Comparison of ENCODE assay signal across 21 cellular contexts in genomic region chr2:207066784-207067460, GRCh38.
DNase-seq lines count a peak whose midpoint lies in the region; ATAC-seq, FAIRE-seq and TF ChIP-seq lines count a peak whose summit lies in the region.
"Had no signal": no experiment of that assay in that cellular context is flagged by ENCODE, and none has a peak within 500 bp of the region (broad histone marks: within the 10 kb centered on the region; RNA-seq: fewer than 3 reads in every experiment).

No MANE protein-coding gene starts in this region.

- no peak overlapping the region for H3K4me3 ChIP-seq in SK-N-SH (ENCODE audit: low read depth in 2 of 2, low read length in 1 of 2)
- H3K4me3 ChIP-seq in kidney (ENCODE audit: low read length in 2 of 2): no peak overlapping the region
- H3K4me3 ChIP-seq: mucosa of descending colon, upper lobe of right lung had no signal

- POLR2A ChIA-PET in SK-N-SH (lab: Yijun Ruan, JAX): interaction anchor here (1.2 to 1.7 kb wide), 5 partner anchors 21 to 99 kb away, joined by 3 to 7 read pairs (median 4); partner anchors contain the start of gene KLF7

- no peaks in the 10 kb centered on the region for H3K9me3 Mint-ChIP-seq in activated T-cell treated with anti-CD3 and anti-CD28 coated beads, Interleukin-2, amount 50 U/mL, for 4 hours
- H3K9me3 Mint-ChIP-seq: CD8-positive, alpha-beta T cell; stimulated activated naive CD8-positive, alpha-beta T cell treated with anti-CD3 and anti-CD28 coated beads, Interleukin-15, Interleukin-2, amounts not matched to agents 100 ng/mL and 50 ng/mL, for 24 hours; T-cell had no signal

- H3K4me3 Mint-ChIP-seq in activated T-cell treated with anti-CD3 and anti-CD28 coated beads, Interleukin-2, amount 50 U/mL, for 4 hours: no peak overlapping the region
- H3K4me3 Mint-ChIP-seq: CD8-positive, alpha-beta T cell; stimulated activated naive CD8-positive, alpha-beta T cell treated with anti-CD3 and anti-CD28 coated beads, Interleukin-15, Interleukin-2, amounts not matched to agents 100 ng/mL and 50 ng/mL, for 24 hours; T-cell had no signal

- no peak for ATAC-seq in SK-N-SH treated with all-trans-retinoic acid at 6 μM for 48 hours
- no peak for ATAC-seq in activated T-cell treated with anti-CD3 and anti-CD28 coated beads, Interleukin-2, amount 50 U/mL, for 4 hours
- ATAC-seq: CD8-positive, alpha-beta T cell; left colon; mucosa of descending colon; T-cell had no signal

- peaks cover 2% of the 10 kb centered on the region for H3K4me1 Mint-ChIP-seq in activated T-cell treated with anti-CD3 and anti-CD28 coated beads, Interleukin-2, amount 50 U/mL, for 4 hours (ENCODE audit: low read depth)

- H3F3A ChIP-seq in SK-N-SH (replicated peaks; ENCODE audit: insufficient read depth): no peaks in the 10 kb centered on the region

- no peak for TF ChIP-seq RAD21 in SK-N-SH (IDR thresholded peaks at IDR 0.05; ENCODE audit: low read length)

- DNase-seq in SK-N-SH (no peak), RPMI7951 (ENCODE audit: low read depth) (peak; percentile 16), kidney (no peak), superior temporal gyrus (ENCODE audit: extremely low spot score) (peak; percentile 73), NCI-H526 treated with DMSO at 0.1 percent for 48 hours (lab: John Stamatoyannopoulos, UW) (no peak), HK-2 (ENCODE audit: unreplicated experiment) (no peak)
- no peak for DNase-seq in activated T-cell treated with anti-CD3 and anti-CD28 coated beads, Interleukin-2, amount 50 U/mL, for 4 hours
- DNase-seq: activated CD4-positive, alpha-beta T cell treated with anti-CD3 and anti-CD28 coated beads, Interleukin-2, amount 50 U/mL, for 1 hour; CD8-positive, alpha-beta T cell; IMR-90; left colon; MM.1S; mucosa of descending colon; NCI-H2081 treated with DMSO at 0.1 percent for 48 hours; right cardiac atrium; T-cell; upper lobe of right lung had no signal

- H3K36me3 ChIP-seq in SK-N-SH (replicated peaks in 1 of 2; ENCODE audit: control insufficient read depth in 1 of 2, insufficient read depth in 2 of 2, low read length in 1 of 2) (no peaks in the 10 kb centered on the region), kidney (ENCODE audit: control insufficient read depth in 1 of 2, insufficient read depth in 2 of 2, low read length in 2 of 2) (no peaks in the 10 kb centered on the region)
- H3K36me3 ChIP-seq: upper lobe of right lung had no signal

- H3K27me3 Mint-ChIP-seq in activated T-cell treated with anti-CD3 and anti-CD28 coated beads, Interleukin-2, amount 50 U/mL, for 4 hours (ENCODE audit: low read depth): peaks cover 2% of the 10 kb centered on the region
- H3K27me3 Mint-ChIP-seq: stimulated activated naive CD8-positive, alpha-beta T cell treated with anti-CD3 and anti-CD28 coated beads, Interleukin-15, Interleukin-2, amounts not matched to agents 100 ng/mL and 50 ng/mL, for 24 hours had no signal

- H2AFZ ChIP-seq in SK-N-SH (ENCODE audit: low read depth): peak overlapping the region; percentile 13; the same call in 1 of the 2 replicates

- no peak for TF ChIP-seq EP300 in SK-N-SH (IDR thresholded peaks at IDR 0.05; ENCODE audit: borderline replicate concordance in 1 of 2, low read depth in 1 of 2, low read length in 1 of 2)

- H3K9ac ChIP-seq in SK-N-SH (no peak overlapping the region), kidney (ENCODE audit: low read length in 2 of 2) (no peak overlapping the region)

- H3K4me1 ChIP-seq in SK-N-SH (ENCODE audit: control insufficient read depth in 1 of 2, insufficient read depth in 2 of 2, low read depth in 1 of 2, low read length in 1 of 2): peaks cover 9 to 27% of the 10 kb centered on the region in 2 experiments; a peak in 2 of 4 replicates
- peaks cover 0 to 5% of the 10 kb centered on the region in 2 donors for H3K4me1 ChIP-seq in kidney (ENCODE audit: control insufficient read depth in 1 of 2, insufficient read depth in 1 of 2, low read depth in 1 of 2, low read length in 2 of 2)

- FAIRE-seq in kidney (lab: Jason Lieb, UNC): no peak
- FAIRE-seq: astrocyte, colon had no signal

- H3K27ac ChIP-seq in SK-N-SH (ENCODE audit: low read depth in 2 of 2, low read length in 1 of 2): peak overlapping the region in 1 of 2 experiments; percentile 92; a peak in 2 of 4 replicates
- peak overlapping the region; percentile 26 to 43 for H3K27ac ChIP-seq in kidney (ENCODE audit: low read depth in 2 of 2, low read length in 2 of 2)
- H3K27ac ChIP-seq: upper lobe of right lung had no signal

- TF ChIP-seq CTCF in SK-N-SH (IDR thresholded peaks at IDR 0.05) (no peak), kidney (IDR thresholded peaks at IDR 0.05; ENCODE audit: borderline replicate concordance, extremely low read depth, insufficient read depth) (no peak)

- no peaks in the 10 kb centered on the region for H3K36me3 Mint-ChIP-seq in activated T-cell treated with anti-CD3 and anti-CD28 coated beads, Interleukin-2, amount 50 U/mL, for 4 hours (ENCODE audit: insufficient read depth)
- H3K36me3 Mint-ChIP-seq: CD8-positive, alpha-beta T cell; T-cell had no signal

- H3K4me2 ChIP-seq in SK-N-SH: no peak overlapping the region

- H3K79me2 ChIP-seq in SK-N-SH (ENCODE audit: insufficient read depth): no peaks in the 10 kb centered on the region

- intact Hi-C loops in kidney (cut with DNase I): no loop called here

- no peaks in the 10 kb centered on the region for H4K20me1 ChIP-seq in SK-N-SH (ENCODE audit: insufficient read depth)

- no peaks in the 10 kb centered on the region for H3K9me3 ChIP-seq in SK-N-SH
- H3K9me3 ChIP-seq in kidney (ENCODE audit: control insufficient read depth in 1 of 2, low read length in 2 of 2): no peaks in the 10 kb centered on the region
- H3K9me3 ChIP-seq: mucosa of descending colon, upper lobe of right lung had no signal

- no peaks in the 10 kb centered on the region for H3K27me3 ChIP-seq in SK-N-SH (ENCODE audit: insufficient read depth)
- H3K27me3 ChIP-seq: upper lobe of right lung had no signal

- CTCF ChIA-PET in SK-N-SH (lab: Yijun Ruan, JAX): interaction anchor here (1.0 to 1.7 kb wide), 6 partner anchors 85 to 406 kb away, joined by 3 to 5 read pairs (median 4); no protein-coding TSS in a partner anchor

- H3K9me2 ChIP-seq in SK-N-SH: no peaks in the 10 kb centered on the region

- 42% methylated on average over 3 of the region's 3 CpGs for WGBS in SK-N-SH (ENCODE audit: low lambda C conversion rate)

TF ChIP-seq in SK-N-SH, 30 proteins besides CTCF, POLR2A, EP300 and RAD21 (continues in another document):
- TF ChIP-seq MEF2A (IDR thresholded peaks at IDR 0.05; ENCODE audit: borderline replicate concordance, low read depth) (no peak), TAF1 (IDR thresholded peaks at IDR 0.05; ENCODE audit: borderline replicate concordance, low read depth, low read length) (no peak), FOSL2 (IDR thresholded peaks at IDR 0.05; ENCODE audit: borderline replicate concordance, low read depth) (no peak), SMC3 (IDR thresholded peaks at IDR 0.05; ENCODE audit: low read depth, low read length) (no peak), JUND (IDR thresholded peaks at IDR 0.05) (no peak), USF2 (IDR thresholded peaks at IDR 0.05; ENCODE audit: borderline replicate concordance, low read depth, low read length) (no peak), RFX5 (IDR thresholded peaks at IDR 0.05; ENCODE audit: low read length) (no peak), POLR2AphosphoS5 (IDR thresholded peaks at IDR 0.05; ENCODE audit: low read depth, low read length) (no peak), GATA2 (CRISPR knock-in tag; IDR thresholded peaks at IDR 0.05) (no peak)

TF ChIP-seq in SK-N-SH treated with all-trans-retinoic acid at 6 μM for 48 hours, 23 proteins besides CTCF, POLR2A, EP300 and RAD21 (continues in another document):
- TF ChIP-seq ZNF565 (CRISPR knock-in tag; conservative IDR thresholded peaks at IDR 0.05; ENCODE audit: low read depth) (no peak), PATZ1 (CRISPR knock-in tag; IDR thresholded peaks at IDR 0.05; ENCODE audit: borderline replicate concordance) (no peak), GLIS3 (CRISPR knock-in tag; IDR thresholded peaks at IDR 0.05) (no peak), BACH2 (CRISPR knock-in tag; IDR thresholded peaks at IDR 0.05; ENCODE audit: borderline replicate concordance) (no peak), PPARA (CRISPR knock-in tag; IDR thresholded peaks at IDR 0.05; ENCODE audit: borderline replicate concordance) (no peak), ZNF8 (CRISPR knock-in tag; IDR thresholded peaks at IDR 0.05) (no peak), TOX (CRISPR knock-in tag; IDR thresholded peaks at IDR 0.05; ENCODE audit: borderline replicate concordance) (no peak), OSR1 (CRISPR knock-in tag; IDR thresholded peaks at IDR 0.05) (no peak), CSDC2 (CRISPR knock-in tag; IDR thresholded peaks at IDR 0.05) (no peak), CSRNP3 (CRISPR knock-in tag; IDR thresholded peaks at IDR 0.05) (no peak), ISL1 (CRISPR knock-in tag; IDR thresholded peaks at IDR 0.05) (no peak), RARB (CRISPR knock-in tag; IDR thresholded peaks at IDR 0.05) (no peak), TCF4 (CRISPR knock-in tag; IDR thresholded peaks at IDR 0.05; ENCODE audit: borderline replicate concordance) (no peak), ZFP30 (CRISPR knock-in tag; IDR thresholded peaks at IDR 0.05) (no peak)

Comparison
In these comparisons a context has a peak if more than half of its experiments do, and no peak if none do; other contexts are left out.
1. DNase-seq: peak in RPMI7951 (single experiment) and superior temporal gyrus (single experiment); none in SK-N-SH (single experiment), kidney (single experiment), activated T-cell treated with anti-CD3 and anti-CD28 coated beads, Interleukin-2, amount 50 U/mL, for 4 hours (single experiment), NCI-H526 treated with DMSO at 0.1 percent for 48 hours (single experiment) and HK-2 (single experiment).